In genomic region chr19:17797397-17798201, GRCh38 we compare ENCODE assay signal across 10 cellular contexts. TPM values are rescaled to one million over a fixed set of nuclear protein-coding genes. Genes with fewer than 3 reads are reported as not detected.
DNase-seq lines count a peak whose midpoint lies in the region; ATAC-seq and TF ChIP-seq lines count a peak whose summit lies in the region.
"Had no signal": no experiment of that assay in that cellular context is flagged by ENCODE, and none has a peak within 500 bp of the region (broad histone marks: within the 10 kb centered on the region; RNA-seq: fewer than 3 reads in every experiment).

No MANE protein-coding gene starts in this region.

- peaks cover 21% of the 10 kb centered on the region for H3K4me1 Mint-ChIP-seq in CD14-positive monocyte

- H3K36me3 Mint-ChIP-seq in CD14-positive monocyte: no peaks in the 10 kb centered on the region
- H3K36me3 Mint-ChIP-seq in activated naive CD4-positive, alpha-beta T cell treated with anti-CD3 and anti-CD28 coated beads, Interleukin-2, amount 50 U/mL, for 72 hours: no peaks in the 10 kb centered on the region

- no peak overlapping the region for H3K4me3 ChIP-seq in retinal pigment epithelial cell (ENCODE audit: low read length)
- H3K4me3 ChIP-seq in coronary artery: no peak overlapping the region

- peak overlapping the region in 1 of 2 donors; percentile 35 for H3K4me3 Mint-ChIP-seq in CD14-positive monocyte

- TF ChIP-seq CTCF in CD14-positive monocyte (IDR thresholded peaks at IDR 0.05): no peak
- no peak for TF ChIP-seq CTCF in retinal pigment epithelial cell (conservative IDR thresholded peaks at IDR 0.05; ENCODE audit: low read depth, low read length)
- no peak for TF ChIP-seq CTCF in coronary artery (IDR thresholded peaks at IDR 0.05)

- intact Hi-C loops in CD14-positive monocyte (cut with micrococcal nuclease): no loop called here
- intact Hi-C loops in head of caudate nucleus (cut with DNase I): no loop called here

- H3K27ac ChIP-seq in coronary artery: no peak overlapping the region

- peak; percentile 94 to 97 for ATAC-seq in activated naive CD4-positive, alpha-beta T cell treated with anti-CD3 and anti-CD28 coated beads, Interleukin-2, amount 50 U/mL, for 72 hours
- no peak for ATAC-seq in GM18498 (IDR thresholded peaks at IDR 0.05; ENCODE audit: unreplicated experiment)
- ATAC-seq in GM19397 (IDR thresholded peaks at IDR 0.05; ENCODE audit: unreplicated experiment): no peak

- H3K27ac Mint-ChIP-seq in CD14-positive monocyte: peak overlapping the region in 2 of 7 donors; percentile 52 to 84
- no peak overlapping the region for H3K27ac Mint-ChIP-seq in activated naive CD4-positive, alpha-beta T cell treated with anti-CD3 and anti-CD28 coated beads, Interleukin-2, amount 50 U/mL, for 72 hours

- H3K9me3 Mint-ChIP-seq in CD14-positive monocyte: peaks cover 0 to 15% (median 0%) of the 10 kb centered on the region in 7 donors
- no peaks in the 10 kb centered on the region for H3K9me3 Mint-ChIP-seq in activated naive CD4-positive, alpha-beta T cell treated with anti-CD3 and anti-CD28 coated beads, Interleukin-2, amount 50 U/mL, for 72 hours

- DNase-seq in CD14-positive monocyte (ENCODE audit: low spot score) (peak; percentile 74), LoVo (ENCODE audit: low spot score) (peak; percentile 94), retinal pigment epithelial cell (ENCODE audit: low read depth) (peak; percentile 44), head of caudate nucleus (no peak), coronary artery (ENCODE audit: low spot score) (no peak)
- peak; percentile 48 to 66 for DNase-seq in activated naive CD4-positive, alpha-beta T cell treated with anti-CD3 and anti-CD28 coated beads, Interleukin-2, amount 50 U/mL, for 72 hours (ENCODE audit: low spot score in 2 of 2)
- DNase-seq: DMS79 treated with DMSO at 0.1 percent for 48 hours, SHP77 had no signal

- peaks cover 51 to 62% (median 56%) of the 10 kb centered on the region in 3 donors for H3K27me3 Mint-ChIP-seq in CD14-positive monocyte (ENCODE audit: low read depth in 3 of 3)

RNA-seq across cellular contexts. Expression of gene B3GNT3, which starts 2.7 kb away (rescaled TPM):
- not detected for polyA plus RNA-seq in CD14-positive monocyte
- under 1 TPM; 0.30 to 0.41 TPM for total RNA-seq in activated naive CD4-positive, alpha-beta T cell treated with anti-CD3 and anti-CD28 coated beads, Interleukin-2, amount 50 U/mL, for 72 hours

RNA-seq across cellular contexts. Expression of gene INSL3, which starts 23.7 kb away (rescaled TPM):
- under 1 TPM; 0.25 to 0.64 TPM for polyA plus RNA-seq in CD14-positive monocyte
- total RNA-seq in activated naive CD4-positive, alpha-beta T cell treated with anti-CD3 and anti-CD28 coated beads, Interleukin-2, amount 50 U/mL, for 72 hours: 10 to 100 TPM in 1 of 2 donors, 1 to 10 TPM in 1; 6.3 to 10.5 TPM

RNA-seq across cellular contexts. Expression of gene FCHO1, which starts 46.3 kb away (rescaled TPM):
- 10 to 100 TPM; 11.4 to 13.4 TPM for polyA plus RNA-seq in CD14-positive monocyte
- 10 to 100 TPM; 62.0 to 81.4 TPM for total RNA-seq in activated naive CD4-positive, alpha-beta T cell treated with anti-CD3 and anti-CD28 coated beads, Interleukin-2, amount 50 U/mL, for 72 hours

RNA-seq across cellular contexts. Expression of gene JAK3, which starts 50.2 kb away (rescaled TPM):
- polyA plus RNA-seq in CD14-positive monocyte: 10 to 100 TPM; 13.8 to 34.0 TPM
- total RNA-seq in activated naive CD4-positive, alpha-beta T cell treated with anti-CD3 and anti-CD28 coated beads, Interleukin-2, amount 50 U/mL, for 72 hours: 100 to 1,000 TPM; 204 to 237 TPM

Comparison
In these comparisons a context has a peak if more than half of its experiments do, and no peak if none do; other contexts are left out.
1. DNase-seq: peak in CD14-positive monocyte (single experiment), LoVo (single experiment), activated naive CD4-positive, alpha-beta T cell treated with anti-CD3 and anti-CD28 coated beads, Interleukin-2, amount 50 U/mL, for 72 hours (2 of 2) and retinal pigment epithelial cell (single experiment); none in head of caudate nucleus (0 of 42) and coronary artery (single experiment).
2. ATAC-seq: peak in activated naive CD4-positive, alpha-beta T cell treated with anti-CD3 and anti-CD28 coated beads, Interleukin-2, amount 50 U/mL, for 72 hours (2 of 2); none in GM18498 (single experiment) and GM19397 (single experiment).